Comparison of ENCODE assay signal across 19 cellular contexts in the genomic region with DNA sequence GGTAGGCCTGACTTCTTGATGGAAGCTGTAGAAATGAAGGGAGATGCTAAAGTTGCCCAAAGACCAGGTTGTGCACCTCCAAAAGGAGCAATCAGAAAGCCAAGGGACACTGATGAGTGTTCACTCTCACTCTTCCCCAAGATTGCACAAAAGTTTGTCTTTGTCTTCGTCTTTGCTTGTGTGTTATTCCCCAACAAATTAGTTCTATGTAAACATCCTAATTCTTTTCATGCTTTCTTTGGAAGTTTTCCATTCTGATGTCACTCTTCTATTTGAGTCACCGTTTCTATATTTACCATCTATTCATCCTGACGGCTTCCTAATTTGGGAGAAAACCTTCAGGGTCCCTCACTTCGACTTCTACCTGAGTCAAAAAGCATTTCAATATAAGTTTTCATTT. TPM values are rescaled to one million over a fixed set of nuclear protein-coding genes. Genes with fewer than 3 reads are reported as not detected.
DNase-seq lines count a peak whose midpoint lies in the region; ATAC-seq and TF ChIP-seq lines count a peak whose summit lies in the region.
"Had no signal": no experiment of that assay in that cellular context is flagged by ENCODE, and none has a peak within 500 bp of the region (broad histone marks: within the 10 kb centered on the region; RNA-seq: fewer than 3 reads in every experiment).

No MANE protein-coding gene starts in this region.

- peak overlapping the region; percentile 22 for H3K4me2 ChIP-seq in PC-3 (ENCODE audit: low read length)

- no TSS peak for BruUV-seq in PC-3 (replicated peaks; lab: Mats Ljungman, UMichigan)

- H2AFZ ChIP-seq in PC-3 (ENCODE audit: low read length) = no peak overlapping the region

- no peak for TF ChIP-seq POLR2A in esophagus muscularis mucosa (IDR thresholded peaks at IDR 0.05; ENCODE audit: low read depth)

- no peaks in the 10 kb centered on the region for H3F3A ChIP-seq in PC-3 (ENCODE audit: low read length, unreplicated experiment)

- no peaks in the 10 kb centered on the region for H3K9me3 ChIP-seq in PC-3 (ENCODE audit: low read length)
- peaks cover 13% of the 10 kb centered on the region for H3K9me3 ChIP-seq in mesodermal cell (ENCODE audit: control insufficient read depth, low read length)
- H3K9me3 ChIP-seq in esophagus muscularis mucosa = no peaks in the 10 kb centered on the region
- H3K9me3 ChIP-seq: ascending aorta, left ventricle myocardium inferior had no signal

- POLR2A ChIA-PET in PC-3 (lab: Charles Lee; ENCODE audit: unreplicated experiment) = no interaction called here

- H3K27me3 ChIP-seq in PC-3 (ENCODE audit: low read length) (no peaks in the 10 kb centered on the region), esophagus muscularis mucosa (no peaks in the 10 kb centered on the region)
- H3K27me3 ChIP-seq: ascending aorta had no signal

- CTCF ChIA-PET in PC-3 (lab: Charles Lee) = no interaction called here

- H4K20me1 ChIP-seq in PC-3 (ENCODE audit: low read length) = no peaks in the 10 kb centered on the region

- no peak overlapping the region for H3K9ac ChIP-seq in PC-3 (ENCODE audit: low read length)

- 62 to 79% methylated on average over 3 to 4 of the region's 4 CpGs for WGBS in mesodermal cell (ENCODE audit: insufficient coverage in 2 of 2), 2 experiments
- WGBS in esophagus muscularis mucosa = 32% methylated on average over 4 of the region's 4 CpGs

- peak; percentile 73 for ATAC-seq in PC-3
- ATAC-seq in GM21528 (IDR thresholded peaks at IDR 0.05; ENCODE audit: low FRiP score, unreplicated experiment) = no peak
- ATAC-seq: right cardiac atrium had no signal

- TF ChIP-seq CTCF in PC-3 (conservative IDR thresholded peaks at IDR 0.05; ENCODE audit: low read depth, low read length) (no peak), esophagus muscularis mucosa (IDR thresholded peaks at IDR 0.05) (no peak)

- H3K4me1 ChIP-seq in PC-3 (ENCODE audit: insufficient read depth, low read length) = peaks cover 18% of the 10 kb centered on the region
- H3K4me1 ChIP-seq in mesodermal cell (ENCODE audit: control insufficient read depth, insufficient read depth, low read length, poor library complexity, severe bottlenecking) = peaks cover 9% of the 10 kb centered on the region
- H3K4me1 ChIP-seq in esophagus muscularis mucosa = peaks cover 0 to 14% (median 5%) of the 10 kb centered on the region in 4 donors
- H3K4me1 ChIP-seq: ascending aorta had no signal

- no peak overlapping the region for H3K4me3 ChIP-seq in PC-3 (ENCODE audit: low read length)
- no peak overlapping the region for H3K4me3 ChIP-seq in mesodermal cell (ENCODE audit: extremely low read depth, insufficient read depth, low read length, poor library complexity, severe bottlenecking)
- H3K4me3 ChIP-seq in esophagus muscularis mucosa = no peak overlapping the region
- H3K4me3 ChIP-seq: ascending aorta, coronary artery, left ventricle myocardium inferior had no signal

- H3K79me2 ChIP-seq in PC-3 (ENCODE audit: low read length) = no peaks in the 10 kb centered on the region

- DNase-seq in EH (ENCODE audit: low read depth) (peak; percentile 84), PC-3 (peak; percentile 74), dermis blood vessel endothelial cell (peak; percentile 37), esophagus muscularis mucosa (ENCODE audit: extremely low spot score) (no peak)
- DNase-seq in activated naive CD4-positive, alpha-beta T cell treated with Interleukin-2 at 50 U/mL for 16 hours = no peak
- DNase-seq: activated CD4-positive, alpha-beta T cell treated with anti-CD3 and anti-CD28 coated beads, Interleukin-2, amount 50 U/mL, for 1 hour; glutamatergic neuron; left ventricle myocardium inferior; NCI-H1105 treated with DMSO at 0.1 percent for 48 hours; right cardiac atrium; Right ventricle myocardium superior had no signal

- H3K36me3 ChIP-seq in PC-3 (ENCODE audit: low read depth, low read length) = no peaks in the 10 kb centered on the region; the same call in 1 of the 2 replicates
- no peaks in the 10 kb centered on the region for H3K36me3 ChIP-seq in mesodermal cell (ENCODE audit: control insufficient read depth, insufficient read depth, low read length)
- H3K36me3 ChIP-seq in esophagus muscularis mucosa = no peaks in the 10 kb centered on the region
- H3K36me3 ChIP-seq: ascending aorta, left ventricle myocardium inferior had no signal

- peak overlapping the region; percentile 48 for H3K27ac ChIP-seq in PC-3 (ENCODE audit: low read length)
- H3K27ac ChIP-seq in mesodermal cell (ENCODE audit: low read depth, low read length, severe bottlenecking) = peak overlapping the region; percentile 60
- no peak overlapping the region for H3K27ac ChIP-seq in esophagus muscularis mucosa (replicated peaks in 1 of 4)
- H3K27ac ChIP-seq: ascending aorta, coronary artery, left ventricle myocardium inferior, VCaP had no signal

- intact Hi-C loops in PC-3 (cut with micrococcal nuclease) = loop anchor here (1.0 kb wide), 1 partner anchor 11 kb away; no protein-coding TSS in a partner anchor
- intact Hi-C loops in esophagus muscularis mucosa (cut with DNase I) = no loop called here

- no peak for TF ChIP-seq EP300 in esophagus muscularis mucosa (IDR thresholded peaks at IDR 0.05)

- H3K9me2 ChIP-seq in PC-3 (replicated peaks; ENCODE audit: low read length) = no peaks in the 10 kb centered on the region

RNA-seq across cellular contexts. Expression of gene TMEM272, which starts 3.7 kb away (rescaled TPM):
- total RNA-seq in PC-3 (2014; rRNA removed) (0.06 and 0.07 TPM in 2 replicates), dermis blood vessel endothelial cell (not detected in 2 replicates), esophagus muscularis mucosa (not detected)
- polyA plus RNA-seq in mesodermal cell (2013, experiment 1 of 2) = 0.07 TPM
- polyA plus RNA-seq in mesodermal cell (2013, experiment 2 of 2) = 0.10 TPM
- total RNA-seq: ascending aorta, HT-29 had no signal

RNA-seq across cellular contexts. Expression of gene CCDC70, which starts 13.1 kb away (rescaled TPM):
- not detected in 2 replicates for total RNA-seq in PC-3 (2014; rRNA removed)
- total RNA-seq in dermis blood vessel endothelial cell = not detected in 2 replicates
- polyA plus RNA-seq in mesodermal cell (2013, experiment 1 of 2) = not detected
- not detected for polyA plus RNA-seq in mesodermal cell (2013, experiment 2 of 2)
- not detected for total RNA-seq in esophagus muscularis mucosa
- total RNA-seq: ascending aorta; HT-29; left ventricle myocardium inferior; right cardiac atrium; Right ventricle myocardium superior; T-helper 1 cell treated with Interleukin-12 subunit alpha and Interleukin-12 subunit beta and Interleukin-4 antibody, amounts not matched to agents 30 ng/mL and 1 ng/mL, for 36 hours; temporal lobe had no signal

RNA-seq across cellular contexts. Expression of gene DHRS12, which starts 44.7 kb away (rescaled TPM):
- total RNA-seq in PC-3 (2014; rRNA removed) = 1.2 and 2.6 TPM in 2 replicates
- total RNA-seq in dermis blood vessel endothelial cell = 5.0 and 7.1 TPM in 2 replicates
- polyA plus RNA-seq in mesodermal cell (2013, experiment 1 of 2) = 10.1 TPM
- polyA plus RNA-seq in mesodermal cell (2013, experiment 2 of 2) = 9.7 TPM
- total RNA-seq in esophagus muscularis mucosa = 10 to 100 TPM; 10.3 to 18.6 (median 14.9) TPM

Comparison
In these comparisons a context has a peak if more than half of its experiments do, and no peak if none do; other contexts are left out.
1. DNase-seq: peak in EH (single experiment), PC-3 (single experiment) and dermis blood vessel endothelial cell (single experiment); none in esophagus muscularis mucosa (single experiment) and activated naive CD4-positive, alpha-beta T cell treated with Interleukin-2 at 50 U/mL for 16 hours (single experiment).
2. H3K27ac ChIP-seq: peak in PC-3 (single experiment) and mesodermal cell (single experiment); none in esophagus muscularis mucosa (0 of 4).